In the genomic region with DNA sequence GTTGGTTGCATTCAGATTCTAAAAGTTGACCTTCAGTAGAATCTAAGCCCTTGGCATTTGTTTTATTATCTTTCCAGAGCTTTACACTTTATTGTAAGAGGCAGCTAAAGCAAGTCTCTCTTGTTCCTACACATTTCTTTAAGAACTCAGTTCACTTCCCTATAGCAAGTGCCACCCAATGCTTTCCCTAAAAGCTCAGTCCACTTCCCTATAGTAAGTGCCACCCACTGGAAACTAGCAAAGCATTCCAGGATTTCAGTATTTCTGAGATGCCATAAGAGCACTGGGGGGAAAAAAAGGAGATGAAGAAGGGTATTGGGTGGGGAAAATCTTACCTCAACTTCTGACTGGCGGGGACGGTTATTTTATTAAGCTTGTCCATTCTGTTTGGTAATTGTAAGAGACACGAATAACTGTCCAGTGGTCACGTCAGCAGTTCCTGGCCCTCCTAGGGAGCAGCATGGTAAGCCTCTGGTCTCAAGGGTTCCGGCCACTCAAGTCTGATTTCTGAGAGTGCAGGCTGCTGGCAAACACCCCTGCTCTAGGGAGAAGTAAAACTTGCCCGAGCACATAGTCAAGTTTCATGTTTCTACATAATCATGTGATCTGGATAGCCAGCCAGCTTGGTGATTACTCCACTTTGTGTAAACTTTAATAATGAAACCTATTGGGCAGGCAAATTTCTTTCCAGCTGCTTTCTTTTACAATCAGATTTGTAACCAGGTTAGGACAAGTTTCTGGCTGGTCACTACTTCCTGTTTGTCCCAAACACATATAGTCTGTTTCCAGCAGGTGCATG, we compare ENCODE assay signal across 7 cellular contexts. TPM values are rescaled to one million over a fixed set of nuclear protein-coding genes. Genes with fewer than 3 reads are reported as not detected.
DNase-seq lines count a peak whose midpoint lies in the region; ATAC-seq and TF ChIP-seq lines count a peak whose summit lies in the region.

Gene BLNK (minus strand): TSS at position 553 of the 799 bp plus-strand sequence. CDS start 171 bp downstream, at position 382.

- H3K9me3 ChIP-seq in heart left ventricle = no peaks in the 10 kb centered on the region

- H3K4me1 Mint-ChIP-seq in stimulated activated effector memory CD8-positive, alpha-beta T cell treated with anti-CD3 and anti-CD28 coated beads, Interleukin-12 subunit alpha, Interleukin-12 subunit beta, amount 100 ng/mL, for 72 hours = no peaks in the 10 kb centered on the region

- H3K4me3 Mint-ChIP-seq in stimulated activated effector memory CD8-positive, alpha-beta T cell treated with anti-CD3 and anti-CD28 coated beads, Interleukin-12 subunit alpha, Interleukin-12 subunit beta, amount 100 ng/mL, for 72 hours = no peak within 1 kb of the TSS

- peaks cover 0 to 26% (median under 1%) of the 10 kb centered on the region in 12 donors for H3K4me1 ChIP-seq in heart left ventricle

- DNase-seq in NCI-H510A treated with DMSO at 0.1 percent for 48 hours (lab: John Stamatoyannopoulos, UW) (peak; percentile 67), heart left ventricle (peak in 4 of 5 donors; percentile 32 to 64 (median 42)), 8988T (no peak)
- DNase-seq in stimulated activated effector memory CD8-positive, alpha-beta T cell treated with anti-CD3 and anti-CD28 coated beads, Interleukin-12 subunit alpha, Interleukin-12 subunit beta, amount 100 ng/mL, for 72 hours (ENCODE audit: low spot score in 2 of 2) = no peak
- no peak for DNase-seq in activated naive CD4-positive, alpha-beta T cell treated with anti-CD3 and anti-CD28 coated beads, Interleukin-2, amount 50 U/mL, for 72 hours (ENCODE audit: low spot score in 2 of 2)

- H3K9me3 Mint-ChIP-seq in stimulated activated effector memory CD8-positive, alpha-beta T cell treated with anti-CD3 and anti-CD28 coated beads, Interleukin-12 subunit alpha, Interleukin-12 subunit beta, amount 100 ng/mL, for 72 hours = no peaks in the 10 kb centered on the region
- H3K9me3 Mint-ChIP-seq in activated naive CD4-positive, alpha-beta T cell treated with anti-CD3 and anti-CD28 coated beads, Interleukin-2, amount 50 U/mL, for 72 hours = no peaks in the 10 kb centered on the region

- H3K27ac ChIP-seq in heart left ventricle = peak within 1 kb of the TSS in 3 of 12 donors; percentile 26 to 83 (median 43)

- TF ChIP-seq CTCF in heart left ventricle (IDR thresholded peaks at IDR 0.05) = no peak

- ATAC-seq in GM18861 (IDR thresholded peaks at IDR 0.05; ENCODE audit: unreplicated experiment) (peak; percentile 64), HG02759 (IDR thresholded peaks at IDR 0.05; ENCODE audit: unreplicated experiment) (peak; percentile 68), heart left ventricle (peak; percentile 45 to 78 (median 63))
- peak; percentile 34 for ATAC-seq in stimulated activated effector memory CD8-positive, alpha-beta T cell treated with anti-CD3 and anti-CD28 coated beads, Interleukin-12 subunit alpha, Interleukin-12 subunit beta, amount 100 ng/mL, for 72 hours
- no peak for ATAC-seq in activated naive CD4-positive, alpha-beta T cell treated with anti-CD3 and anti-CD28 coated beads, Interleukin-2, amount 50 U/mL, for 72 hours

- H3K4me3 ChIP-seq in heart left ventricle = peak within 1 kb of the TSS in 6 of 12 donors; percentile 8 to 44 (median 32)

- H3K27me3 ChIP-seq in heart left ventricle = peaks cover 0 to 4% (median 0%) of the 10 kb centered on the region in 9 donors

- no peak within 1 kb of the TSS for H3K27ac Mint-ChIP-seq in stimulated activated effector memory CD8-positive, alpha-beta T cell treated with anti-CD3 and anti-CD28 coated beads, Interleukin-12 subunit alpha, Interleukin-12 subunit beta, amount 100 ng/mL, for 72 hours
- H3K27ac Mint-ChIP-seq in activated naive CD4-positive, alpha-beta T cell treated with anti-CD3 and anti-CD28 coated beads, Interleukin-2, amount 50 U/mL, for 72 hours = no peak within 1 kb of the TSS

- H3K36me3 ChIP-seq in heart left ventricle = no peaks in the 10 kb centered on the region

- intact Hi-C loops in heart left ventricle (cut with DNase I) = no loop called here

- WGBS in heart left ventricle, 4 donors = 43 to 52% (median 47%) methylated on average over 6 of the region's 6 CpGs

- H3K36me3 Mint-ChIP-seq in stimulated activated effector memory CD8-positive, alpha-beta T cell treated with anti-CD3 and anti-CD28 coated beads, Interleukin-12 subunit alpha, Interleukin-12 subunit beta, amount 100 ng/mL, for 72 hours = no peaks in the 10 kb centered on the region
- H3K36me3 Mint-ChIP-seq in activated naive CD4-positive, alpha-beta T cell treated with anti-CD3 and anti-CD28 coated beads, Interleukin-2, amount 50 U/mL, for 72 hours = no peaks in the 10 kb centered on the region

- TF ChIP-seq POLR2A in heart left ventricle (IDR thresholded peaks at IDR 0.05) = no peak

RNA-seq across cellular contexts. Expression of gene BLNK, which starts in this region (rescaled TPM):
- total RNA-seq in heart left ventricle = 10 to 100 TPM in 1 of 9 donors, 1 to 10 TPM in 3, under 1 TPM in 4, not detected in 1; 0.25 to 11.1 (median 1.0) TPM
- polyA plus RNA-seq in heart left ventricle = under 1 TPM; 0.33 to 0.80 TPM
- total RNA-seq in activated naive CD4-positive, alpha-beta T cell treated with anti-CD3 and anti-CD28 coated beads, Interleukin-2, amount 50 U/mL, for 72 hours = not detected

Comparison
In these comparisons a context has a peak if more than half of its experiments do, and no peak if none do; other contexts are left out.
1. ATAC-seq: peak in GM18861 (single experiment), HG02759 (single experiment), heart left ventricle (4 of 4) and stimulated activated effector memory CD8-positive, alpha-beta T cell treated with anti-CD3 and anti-CD28 coated beads, Interleukin-12 subunit alpha, Interleukin-12 subunit beta, amount 100 ng/mL, for 72 hours (single experiment); none in activated naive CD4-positive, alpha-beta T cell treated with anti-CD3 and anti-CD28 coated beads, Interleukin-2, amount 50 U/mL, for 72 hours (0 of 2).
2. DNase-seq: peak in NCI-H510A treated with DMSO at 0.1 percent for 48 hours (single experiment) and heart left ventricle (4 of 5); none in stimulated activated effector memory CD8-positive, alpha-beta T cell treated with anti-CD3 and anti-CD28 coated beads, Interleukin-12 subunit alpha, Interleukin-12 subunit beta, amount 100 ng/mL, for 72 hours (0 of 2), 8988T (single experiment) and activated naive CD4-positive, alpha-beta T cell treated with anti-CD3 and anti-CD28 coated beads, Interleukin-2, amount 50 U/mL, for 72 hours (0 of 2).